In the genomic region with DNA sequence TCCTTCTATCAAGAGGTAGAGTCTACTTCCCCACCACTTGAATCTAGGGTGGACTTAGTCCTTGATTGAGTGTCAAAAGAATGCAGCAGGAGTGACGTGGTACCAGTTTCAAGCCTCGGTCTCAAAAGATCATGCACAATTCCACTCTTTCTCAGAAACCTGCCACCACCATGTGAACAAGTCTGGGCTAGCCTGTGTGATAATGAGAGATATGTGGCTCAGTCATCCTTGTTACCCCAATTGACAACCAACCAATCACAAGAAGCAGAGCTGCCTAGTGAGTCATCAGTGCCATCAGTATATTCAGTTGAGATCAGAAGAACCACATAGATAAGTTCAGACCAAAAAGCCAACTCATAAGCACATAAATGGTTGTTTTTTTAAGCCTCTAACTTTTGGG, we compare ENCODE assay signal across 21 cellular contexts.
A peak's percentile ranks its signal among the peaks of the same experiment; 100 is the strongest.
DNase-seq lines count a peak whose midpoint lies in the region; ATAC-seq, FAIRE-seq and TF ChIP-seq lines count a peak whose summit lies in the region.
"Had no signal": no experiment of that assay in that cellular context is flagged by ENCODE, and none has a peak within 500 bp of the region (broad histone marks: within the 10 kb centered on the region; RNA-seq: fewer than 3 reads in every experiment).

No MANE protein-coding gene starts in this region.

- 3% methylated on average over 2 of the region's 2 CpGs for WGBS in GM12878 (ENCODE audit: insufficient coverage, insufficient replicate concordance, low lambda C conversion rate, missing lambda C conversion rate)
- WGBS in trophoblast cell (ENCODE audit: extremely low coverage, insufficient coverage, insufficient read length), result no CpG with 5 or more reads among the region's 2 CpGs

- H3K9me3 ChIP-seq in GM12878 (replicated peaks; ENCODE audit: control insufficient read depth, insufficient read depth, low read length) (peaks cover 6% of the 10 kb centered on the region; the same call in 2 of the 3 replicates), trophoblast cell (ENCODE audit: insufficient read depth, low read depth, low read length) (no peaks in the 10 kb centered on the region)
- H3K9me3 ChIP-seq: Caco-2 had no signal

- FAIRE-seq in GM12878 (lab: Jason Lieb, UNC), result no peak
- FAIRE-seq: H1, RCC 7860 had no signal

- TF ChIP-seq CTCF in GM12878 (IDR thresholded peaks at IDR 0.05 in 2 of 3, conservative IDR thresholded peaks at IDR 0.05 in 1 of 3; ENCODE audit: control insufficient read depth in 2 of 3, extremely low read depth in 1 of 3, insufficient read depth in 1 of 3, low read depth in 3 of 3, low read length in 3 of 3), result no peak

- H3K27me3 ChIP-seq in GM12878 (replicated peaks in 1 of 2; ENCODE audit: control insufficient read depth in 2 of 2, insufficient read depth in 2 of 2, low read length in 1 of 2) (no peaks in the 10 kb centered on the region), trophoblast cell (ENCODE audit: insufficient read depth, low read length) (no peaks in the 10 kb centered on the region)

- POLR2A ChIA-PET in GM12878 (lab: Charles Lee), result no interaction called here

- H3K36me3 ChIP-seq in GM12878 (ENCODE audit: control insufficient read depth in 2 of 2, insufficient read depth in 2 of 2, low read length in 1 of 2) (no peaks in the 10 kb centered on the region), trophoblast cell (ENCODE audit: control insufficient read depth in 1 of 2, insufficient read depth in 2 of 2, low read length in 2 of 2) (no peaks in the 10 kb centered on the region)

- H3K4me2 ChIP-seq in GM12878 (ENCODE audit: control insufficient read depth, insufficient read depth) (no peak overlapping the region), trophoblast cell (ENCODE audit: low read length) (no peak overlapping the region)

- SMC1A ChIA-PET in GM12878 (lab: Charles Lee; ENCODE audit: uncharacterized antibody, unreplicated experiment), result interaction anchor here (0.5 to 1.5 kb wide), 2 partner anchors 12 to 1150 kb away, joined by 3 to 5 read pairs; no protein-coding TSS in a partner anchor

- no peaks in the 10 kb centered on the region for H3K79me2 ChIP-seq in GM12878 (ENCODE audit: control insufficient read depth, insufficient read depth, low read length)
- no peaks in the 10 kb centered on the region for H3K79me2 ChIP-seq in trophoblast cell (ENCODE audit: control insufficient read depth, insufficient read depth, low read length, poor library complexity)

- H2BK12ac ChIP-seq in trophoblast cell (ENCODE audit: low read length), result no peak overlapping the region

- no peak overlapping the region for H3K23ac ChIP-seq in trophoblast cell (ENCODE audit: low read length)

- H4K12ac ChIP-seq in trophoblast cell (ENCODE audit: low read depth, low read length), result no peak overlapping the region

- no peak overlapping the region for H3K14ac ChIP-seq in trophoblast cell (ENCODE audit: low read length)

- no peaks in the 10 kb centered on the region for H4K20me1 ChIP-seq in GM12878 (ENCODE audit: control insufficient read depth, insufficient read depth)

- no peak overlapping the region for H2BK120ac ChIP-seq in trophoblast cell (ENCODE audit: insufficient read depth, low read length, poor library complexity)

- H3K79me1 ChIP-seq in trophoblast cell (ENCODE audit: low read length), result no peaks in the 10 kb centered on the region

- H4K8ac ChIP-seq in trophoblast cell (ENCODE audit: low read depth, low read length), result no peak overlapping the region

- in situ Hi-C loops in GM12878 (cut with MboI), result no loop called here

- H3K4me3 ChIP-seq in GM12878 (no peak overlapping the region), trophoblast cell (ENCODE audit: low read depth, low read length) (no peak overlapping the region)
- H3K4me3 ChIP-seq: SK-N-MC had no signal

- no peak for TF ChIP-seq EP300 in GM12878 (IDR thresholded peaks at IDR 0.05; ENCODE audit: borderline replicate concordance in 1 of 2, control insufficient read depth in 1 of 2, low read depth in 2 of 2, low read length in 2 of 2)

- no peak for TF ChIP-seq RAD21 in GM12878 (IDR thresholded peaks at IDR 0.05; ENCODE audit: insufficient read depth, low read depth, low read length)

- H3K27ac ChIP-seq in GM12878 (ENCODE audit: control insufficient read depth, insufficient read depth) (peak overlapping the region; percentile 45; the same call in 1 of the 2 replicates), trophoblast cell (ENCODE audit: low read depth, low read length) (no peak overlapping the region)
- H3K27ac ChIP-seq: SK-N-MC had no signal

- no peak overlapping the region for H3K18ac ChIP-seq in trophoblast cell (ENCODE audit: low read length)

- CTCF ChIA-PET in GM12878 (lab: Yijun Ruan, JAX), result no interaction called here

- H2BK5ac ChIP-seq in trophoblast cell (ENCODE audit: low read depth, low read length, poor library complexity), result no peak overlapping the region

- DNase-seq in GM12878 (ENCODE audit: low read depth, low spot score) (peak; percentile 48), trophoblast cell (no peak), AG08396 (ENCODE audit: low spot score) (no peak), NCI-H146 (lab: John Stamatoyannopoulos, UW) (no peak)
- DNase-seq: ACHN, Caco-2, EL, NCI-H1048, NCI-H2107, NCI-H345, NCI-H526, Right ventricle myocardium superior, T-cell, T1000 had no signal

- no peak overlapping the region for H3K4ac ChIP-seq in trophoblast cell (ENCODE audit: low read depth, low read length)

- no TSS peak for BruUV-seq in GM12878 (replicated peaks; lab: Mats Ljungman, UMichigan)

- intact Hi-C loops in GM12878 (cut with micrococcal nuclease; ENCODE audit: unreplicated experiment), result no loop called here

- RAD21 ChIA-PET in GM12878 (lab: Charles Lee; ENCODE audit: unreplicated experiment), result no interaction called here

- no peak overlapping the region for H4K91ac ChIP-seq in trophoblast cell (ENCODE audit: low read depth, low read length)

- no peak overlapping the region for H3K9ac ChIP-seq in GM12878 (ENCODE audit: control insufficient read depth, insufficient read depth, low read length)
- H3K9ac ChIP-seq in trophoblast cell (ENCODE audit: low read length), result no peak overlapping the region

- ATAC-seq in GM18502 (IDR thresholded peaks at IDR 0.05; ENCODE audit: poor library complexity, unreplicated experiment) (peak; percentile 49), GM19324 (IDR thresholded peaks at IDR 0.05; ENCODE audit: low FRiP score, unreplicated experiment) (peak; percentile 42), HG03432 (IDR thresholded peaks at IDR 0.05; ENCODE audit: unreplicated experiment) (peak; percentile 70), GM12878 (peak; percentile 68), GM21528 (IDR thresholded peaks at IDR 0.05; ENCODE audit: low FRiP score, unreplicated experiment) (no peak)
- ATAC-seq: T-cell had no signal

- TF ChIP-seq POLR2A in GM12878 (IDR thresholded peaks at IDR 0.05; ENCODE audit: low read depth, low read length), result no peak

- H3K4me1 ChIP-seq in GM12878 (ENCODE audit: control insufficient read depth, insufficient read depth, low read length), result peaks cover 7% of the 10 kb centered on the region; the same call in 1 of the 2 replicates
- no peaks in the 10 kb centered on the region for H3K4me1 ChIP-seq in trophoblast cell (ENCODE audit: control insufficient read depth in 1 of 2, insufficient read depth in 2 of 2, low read length in 2 of 2)
- H3K4me1 ChIP-seq: Caco-2 had no signal

- H2AFZ ChIP-seq in GM12878 (ENCODE audit: control insufficient read depth, low read depth, low read length) (no peak overlapping the region), trophoblast cell (ENCODE audit: insufficient read depth, low read length, poor library complexity) (no peak overlapping the region)

- H2AK5ac ChIP-seq in trophoblast cell (ENCODE audit: low read length), result no peak overlapping the region

TF ChIP-seq in GM12878, 131 proteins besides CTCF, POLR2A, EP300 and RAD21 (continues in another document):
- no peak for TF ChIP-seq FOXM1 (IDR thresholded peaks at IDR 0.05; ENCODE audit: low read depth, low read length)
- TF ChIP-seq, protein P1, sequence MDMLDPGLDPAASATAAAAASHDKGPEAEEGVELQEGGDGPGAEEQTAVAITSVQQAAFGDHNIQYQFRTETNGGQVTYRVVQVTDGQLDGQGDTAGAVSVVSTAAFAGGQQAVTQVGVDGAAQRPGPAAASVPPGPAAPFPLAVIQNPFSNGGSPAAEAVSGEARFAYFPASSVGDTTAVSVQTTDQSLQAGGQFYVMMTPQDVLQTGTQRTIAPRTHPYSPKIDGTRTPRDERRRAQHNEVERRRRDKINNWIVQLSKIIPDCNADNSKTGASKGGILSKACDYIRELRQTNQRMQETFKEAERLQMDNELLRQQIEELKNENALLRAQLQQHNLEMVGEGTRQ (IDR thresholded peaks at IDR 0.05; ENCODE audit: borderline replicate concordance, low read depth, low read length), result no peak
- TF ChIP-seq ESRRA (IDR thresholded peaks at IDR 0.05; ENCODE audit: low read length), result no peak
- TF ChIP-seq EED (IDR thresholded peaks at IDR 0.05; ENCODE audit: low read depth), result no peak
- no peak for TF ChIP-seq NR2C1 (IDR thresholded peaks at IDR 0.05)
